16 cellular contexts compared by ENCODE assay signal in the genomic region with DNA sequence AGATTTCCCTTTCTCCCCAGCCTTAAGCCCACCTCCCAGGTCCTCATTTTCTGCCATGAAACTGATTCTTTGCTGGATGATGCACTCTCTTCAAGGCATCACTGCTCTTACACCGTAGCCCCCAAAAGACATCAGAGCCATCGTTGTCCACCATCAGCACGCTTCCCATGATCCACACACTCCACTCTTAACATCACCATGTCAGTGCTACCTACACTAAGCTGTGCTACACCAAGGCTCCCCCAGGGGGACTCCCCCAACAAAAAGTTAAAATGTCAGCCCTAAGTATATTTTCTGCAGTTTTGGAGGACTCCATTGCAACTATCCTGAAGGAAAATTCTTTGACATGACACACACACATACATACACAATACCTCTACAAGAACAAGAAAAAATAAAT. TPM values are rescaled to one million over a fixed set of nuclear protein-coding genes. Genes with fewer than 3 reads are reported as not detected.
DNase-seq lines count a peak whose midpoint lies in the region; ATAC-seq, FAIRE-seq and TF ChIP-seq lines count a peak whose summit lies in the region.
"Had no signal": no experiment of that assay in that cellular context is flagged by ENCODE, and none has a peak within 500 bp of the region (broad histone marks: within the 10 kb centered on the region; RNA-seq: fewer than 3 reads in every experiment).

No MANE protein-coding gene starts in this region.

- no peak overlapping the region for H3K4me2 ChIP-seq in KMS-11

- H3K27me3 ChIP-seq in KMS-11 (ENCODE audit: insufficient read depth, low read depth), result no peaks in the 10 kb centered on the region
- H3K27me3 ChIP-seq in brain microvascular endothelial cell (replicated peaks), result no peaks in the 10 kb centered on the region
- H3K27me3 ChIP-seq: SJSA1 had no signal

- POLR2A ChIA-PET in activated CD8-positive, alpha-beta T cell treated with anti-CD3 and anti-CD28 coated beads for 36 hours (lab: Charles Lee), result interaction anchor here (0.9 kb wide), 1 partner anchor 13 kb away, joined by 6 read pairs; no protein-coding TSS in a partner anchor
- POLR2A ChIA-PET in activated CD8-positive, alpha-beta T cell treated with anti-CD3 and anti-CD28 coated beads, Interleukin-2, amount 10 ng/mL, durations not matched to agents 7 days and 5 days (lab: Charles Lee), result no interaction called here

- no peaks in the 10 kb centered on the region for H3K79me2 ChIP-seq in KMS-11 (ENCODE audit: insufficient read depth, low read depth)

- no peaks in the 10 kb centered on the region for H3K4me1 ChIP-seq in KMS-11 (ENCODE audit: low read depth, poor library complexity, severe bottlenecking)
- H3K4me1 ChIP-seq: SJSA1 had no signal

- no peak overlapping the region for H3K4me3 ChIP-seq in KMS-11 (IDR thresholded peaks at IDR 0.05; ENCODE audit: insufficient read depth, low read depth, low read length)
- H3K4me3 ChIP-seq in brain microvascular endothelial cell (ENCODE audit: low read depth, low read length), result no peak overlapping the region
- H3K4me3 ChIP-seq: SJSA1 had no signal

- peak; percentile 63 for ATAC-seq in activated CD8-positive, alpha-beta T cell treated with anti-CD3 and anti-CD28 coated beads for 36 hours
- no peak for ATAC-seq in activated CD8-positive, alpha-beta T cell treated with anti-CD3 and anti-CD28 coated beads, Interleukin-2, amount 10 ng/mL, durations not matched to agents 7 days and 5 days
- ATAC-seq in GM19023 (IDR thresholded peaks at IDR 0.05; ENCODE audit: unreplicated experiment), result no peak

- intact Hi-C loops in activated CD8-positive, alpha-beta T cell treated with anti-CD3 and anti-CD28 coated beads for 36 hours (cut with micrococcal nuclease), result no loop called here

- H3K36me3 ChIP-seq in KMS-11 (ENCODE audit: insufficient read depth), result no peaks in the 10 kb centered on the region
- no peaks in the 10 kb centered on the region for H3K36me3 ChIP-seq in brain microvascular endothelial cell (replicated peaks)
- H3K36me3 ChIP-seq: SJSA1 had no signal

- peak; percentile 45 for TF ChIP-seq CTCF in activated CD8-positive, alpha-beta T cell treated with anti-CD3 and anti-CD28 coated beads for 36 hours (IDR thresholded peaks at IDR 0.05)
- 0 out of 2 replicates have a peak, but pooled peaks have one; percentile 26 for TF ChIP-seq CTCF in KMS-11 (conservative IDR thresholded peaks at IDR 0.05; ENCODE audit: low read depth, low read length)
- peak; percentile 20 for TF ChIP-seq CTCF in brain microvascular endothelial cell (IDR thresholded peaks at IDR 0.05; ENCODE audit: low read depth, low read length, missing control alignments)
- peak; percentile 24 for TF ChIP-seq CTCF in type B pancreatic cell (conservative IDR thresholded peaks at IDR 0.05)
- no peak for TF ChIP-seq CTCF in D721Med (IDR thresholded peaks at IDR 0.05; ENCODE audit: insufficient read depth, missing control alignments)

- CTCF ChIA-PET in activated CD8-positive, alpha-beta T cell treated with anti-CD3 and anti-CD28 coated beads for 36 hours (lab: Charles Lee), result no interaction called here
- CTCF ChIA-PET in activated CD8-positive, alpha-beta T cell treated with anti-CD3 and anti-CD28 coated beads, Interleukin-2, amount 10 ng/mL, durations not matched to agents 7 days and 5 days (lab: Charles Lee), result interaction anchor here (1.3 kb wide), 1 partner anchor 13 kb away, joined by 3 read pairs; no protein-coding TSS in a partner anchor

- no peak overlapping the region for H2AFZ ChIP-seq in KMS-11 (ENCODE audit: low read depth)

- FAIRE-seq in D721Med (lab: Jason Lieb, UNC), result no peak
- FAIRE-seq: H1 had no signal

- no peaks in the 10 kb centered on the region for H3K9me3 Mint-ChIP-seq in activated CD8-positive, alpha-beta T cell treated with anti-CD3 and anti-CD28 coated beads for 36 hours
- peaks cover 5% of the 10 kb centered on the region for H3K9me3 Mint-ChIP-seq in activated CD8-positive, alpha-beta T cell treated with anti-CD3 and anti-CD28 coated beads, Interleukin-2, amount 10 ng/mL, durations not matched to agents 7 days and 5 days (ENCODE audit: insufficient read depth)
- H3K9me3 Mint-ChIP-seq in type B pancreatic cell, result no peaks in the 10 kb centered on the region
- H3K9me3 Mint-ChIP-seq in T-helper 2 cell treated with Interferon-gamma antibody and Interleukin-4, amounts not matched to agents 5 μg/mL and 100 μg/mL, for 36 hours, result peaks cover 21% of the 10 kb centered on the region

- H3K27ac Mint-ChIP-seq in activated CD8-positive, alpha-beta T cell treated with anti-CD3 and anti-CD28 coated beads for 36 hours, result peak overlapping the region; percentile 14
- H3K27ac Mint-ChIP-seq in activated CD8-positive, alpha-beta T cell treated with anti-CD3 and anti-CD28 coated beads, Interleukin-2, amount 10 ng/mL, durations not matched to agents 7 days and 5 days, result no peak overlapping the region
- H3K27ac Mint-ChIP-seq in type B pancreatic cell, result no peak overlapping the region
- no peak overlapping the region for H3K27ac Mint-ChIP-seq in T-helper 2 cell treated with Interferon-gamma antibody and Interleukin-4, amounts not matched to agents 5 μg/mL and 100 μg/mL, for 36 hours

- no peaks in the 10 kb centered on the region for H3K27me3 Mint-ChIP-seq in activated CD8-positive, alpha-beta T cell treated with anti-CD3 and anti-CD28 coated beads for 36 hours
- H3K27me3 Mint-ChIP-seq in activated CD8-positive, alpha-beta T cell treated with anti-CD3 and anti-CD28 coated beads, Interleukin-2, amount 10 ng/mL, durations not matched to agents 7 days and 5 days (ENCODE audit: low read depth), result no peaks in the 10 kb centered on the region
- no peaks in the 10 kb centered on the region for H3K27me3 Mint-ChIP-seq in type B pancreatic cell
- no peaks in the 10 kb centered on the region for H3K27me3 Mint-ChIP-seq in T-helper 2 cell treated with Interferon-gamma antibody and Interleukin-4, amounts not matched to agents 5 μg/mL and 100 μg/mL, for 36 hours (ENCODE audit: low read depth)

- in situ Hi-C loops in brain microvascular endothelial cell (cut with HindIII; ENCODE audit: low pct_ligation_motif_present, low sequenced_read_pairs), result no loop called here

- peak; percentile 36 for DNase-seq in activated CD8-positive, alpha-beta T cell treated with anti-CD3 and anti-CD28 coated beads for 36 hours
- DNase-seq in activated CD8-positive, alpha-beta T cell treated with anti-CD3 and anti-CD28 coated beads, Interleukin-2, amount 10 ng/mL, durations not matched to agents 7 days and 5 days, result no peak
- no peak for DNase-seq in brain microvascular endothelial cell
- no peak for DNase-seq in type B pancreatic cell (ENCODE audit: extremely low spot score, unreplicated experiment)
- DNase-seq in T-helper 2 cell treated with Interferon-gamma antibody and Interleukin-4, amounts not matched to agents 5 μg/mL and 100 μg/mL, for 36 hours (ENCODE audit: low spot score), result no peak
- no peak for DNase-seq in D721Med (ENCODE audit: insufficient read length, low spot score)
- DNase-seq: COR-L47; MV-4-11; NCI-H226; NCI-H526 treated with DMSO at 0.1 percent for 48 hours; NK-92 treated with Interleukin-12 subunit alpha and Interleukin-12 subunit beta, amount 100 ng/mL, for 24 hours had no signal

- H3K9ac ChIP-seq in KMS-11, result no peak overlapping the region

- peaks cover 32% of the 10 kb centered on the region for H3K4me1 Mint-ChIP-seq in activated CD8-positive, alpha-beta T cell treated with anti-CD3 and anti-CD28 coated beads for 36 hours (ENCODE audit: low read depth)
- peaks cover 33% of the 10 kb centered on the region for H3K4me1 Mint-ChIP-seq in activated CD8-positive, alpha-beta T cell treated with anti-CD3 and anti-CD28 coated beads, Interleukin-2, amount 10 ng/mL, durations not matched to agents 7 days and 5 days (ENCODE audit: low read depth)
- H3K4me1 Mint-ChIP-seq in type B pancreatic cell (ENCODE audit: unreplicated experiment), result peaks cover 11% of the 10 kb centered on the region
- H3K4me1 Mint-ChIP-seq in T-helper 2 cell treated with Interferon-gamma antibody and Interleukin-4, amounts not matched to agents 5 μg/mL and 100 μg/mL, for 36 hours (ENCODE audit: low read depth), result peaks cover 39% of the 10 kb centered on the region

- H4K20me1 ChIP-seq in KMS-11 (ENCODE audit: insufficient read depth), result no peaks in the 10 kb centered on the region

- no peak overlapping the region for H3K27ac ChIP-seq in KMS-11
- no peak overlapping the region for H3K27ac ChIP-seq in brain microvascular endothelial cell
- H3K27ac ChIP-seq: C4-2B, SJSA1 had no signal

- no peaks in the 10 kb centered on the region for H3K36me3 Mint-ChIP-seq in activated CD8-positive, alpha-beta T cell treated with anti-CD3 and anti-CD28 coated beads for 36 hours (ENCODE audit: low read depth)
- H3K36me3 Mint-ChIP-seq in activated CD8-positive, alpha-beta T cell treated with anti-CD3 and anti-CD28 coated beads, Interleukin-2, amount 10 ng/mL, durations not matched to agents 7 days and 5 days (ENCODE audit: low read depth), result peaks cover 13% of the 10 kb centered on the region
- no peaks in the 10 kb centered on the region for H3K36me3 Mint-ChIP-seq in type B pancreatic cell
- H3K36me3 Mint-ChIP-seq in T-helper 2 cell treated with Interferon-gamma antibody and Interleukin-4, amounts not matched to agents 5 μg/mL and 100 μg/mL, for 36 hours (ENCODE audit: low read depth), result peaks cover 9% of the 10 kb centered on the region

- H3K4me3 Mint-ChIP-seq in activated CD8-positive, alpha-beta T cell treated with anti-CD3 and anti-CD28 coated beads for 36 hours, result no peak overlapping the region
- no peak overlapping the region for H3K4me3 Mint-ChIP-seq in activated CD8-positive, alpha-beta T cell treated with anti-CD3 and anti-CD28 coated beads, Interleukin-2, amount 10 ng/mL, durations not matched to agents 7 days and 5 days
- H3K4me3 Mint-ChIP-seq in type B pancreatic cell, result no peak overlapping the region
- H3K4me3 Mint-ChIP-seq in T-helper 2 cell treated with Interferon-gamma antibody and Interleukin-4, amounts not matched to agents 5 μg/mL and 100 μg/mL, for 36 hours, result no peak overlapping the region

RNA-seq across cellular contexts. Expression of gene KIF2A, which starts 34.1 kb away (rescaled TPM):
- 100 to 1,000 TPM; 251 to 257 TPM for total RNA-seq in activated CD8-positive, alpha-beta T cell treated with anti-CD3 and anti-CD28 coated beads for 36 hours
- total RNA-seq in activated CD8-positive, alpha-beta T cell treated with anti-CD3 and anti-CD28 coated beads, Interleukin-2, amount 10 ng/mL, durations not matched to agents 7 days and 5 days, result 100 to 1,000 TPM; 149 to 151 TPM
- total RNA-seq in type B pancreatic cell (ENCODE audit: low replicate concordance), result 45.4 and 58.5 TPM in 2 replicates
